In the genomic region with DNA sequence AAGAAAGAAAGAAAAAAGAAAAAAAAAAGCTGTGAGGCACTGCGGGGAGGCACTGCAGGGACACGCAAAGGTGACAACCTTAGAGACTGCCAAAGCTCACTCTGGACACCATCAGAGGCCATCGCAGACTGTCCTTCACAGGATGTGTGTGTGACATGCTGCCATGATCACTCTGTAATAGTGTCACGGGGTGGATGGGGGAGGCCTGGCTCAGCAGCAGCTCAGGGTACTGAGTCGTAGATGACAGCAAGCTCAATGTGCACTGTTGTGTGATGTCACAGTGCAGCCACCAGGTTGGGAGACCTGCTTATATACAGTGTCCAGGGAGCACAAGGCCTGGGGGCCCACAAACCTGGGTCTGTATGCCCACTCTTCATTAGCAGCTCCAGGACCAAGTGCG, we compare ENCODE assay signal across 1 cellular context.
TF ChIP-seq lines count a peak whose summit lies in the region.

No MANE protein-coding gene starts in this region.

TF ChIP-seq in HepG2, 621 proteins besides CTCF, POLR2A, EP300 and RAD21:
- TF ChIP-seq, protein P1, sequence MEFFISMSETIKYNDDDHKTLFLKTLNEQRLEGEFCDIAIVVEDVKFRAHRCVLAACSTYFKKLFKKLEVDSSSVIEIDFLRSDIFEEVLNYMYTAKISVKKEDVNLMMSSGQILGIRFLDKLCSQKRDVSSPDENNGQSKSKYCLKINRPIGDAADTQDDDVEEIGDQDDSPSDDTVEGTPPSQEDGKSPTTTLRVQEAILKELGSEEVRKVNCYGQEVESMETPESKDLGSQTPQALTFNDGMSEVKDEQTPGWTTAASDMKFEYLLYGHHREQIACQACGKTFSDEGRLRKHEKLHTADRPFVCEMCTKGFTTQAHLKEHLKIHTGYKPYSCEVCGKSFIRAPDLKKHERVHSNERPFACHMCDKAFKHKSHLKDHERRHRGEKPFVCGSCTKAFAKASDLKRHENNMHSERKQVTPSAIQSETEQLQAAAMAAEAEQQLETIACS (CRISPR knock-in tag; IDR thresholded peaks at IDR 0.05), result no peak
- TF ChIP-seq CREB1 (IDR thresholded peaks at IDR 0.05) (0 out of 2 replicates have a peak, but pooled peaks have one; percentile 5), CREB1 (CRISPR knock-in tag; IDR thresholded peaks at IDR 0.05) (no peak)
